8 cellular contexts compared by ENCODE assay signal in genomic region chr4:140150886-140151699, GRCh38. TPM values are rescaled to one million over a fixed set of nuclear protein-coding genes. Genes with fewer than 3 reads are reported as not detected.
DNase-seq lines count a peak whose midpoint lies in the region; ATAC-seq and TF ChIP-seq lines count a peak whose summit lies in the region.

No MANE protein-coding gene starts in this region.

- peaks cover 12% of the 10 kb centered on the region for H3K27me3 ChIP-seq in GM23338 (ENCODE audit: insufficient read depth)
- no peaks in the 10 kb centered on the region for H3K27me3 ChIP-seq in brain microvascular endothelial cell (replicated peaks)

- H3K4me1 Mint-ChIP-seq in GM23338, result peaks cover 36% of the 10 kb centered on the region

- 0 out of 2 replicates have a peak, but pooled peaks cover 7% of the 10 kb centered on the region for H3K79me2 ChIP-seq in GM23338 (replicated peaks; ENCODE audit: insufficient read depth)

- peaks cover 4% of the 10 kb centered on the region for H3F3A ChIP-seq in GM23338 (replicated peaks; ENCODE audit: low read depth)

- H3K36me3 Mint-ChIP-seq in GM23338 (ENCODE audit: low read depth), result no peaks in the 10 kb centered on the region; the same call in 2 of the 3 replicates

- no peak overlapping the region for H2AFZ ChIP-seq in GM23338

- peak; percentile 27 for ATAC-seq in GM23338
- ATAC-seq in HG03045 (IDR thresholded peaks at IDR 0.05; ENCODE audit: unreplicated experiment), result no peak

- H3K27ac Mint-ChIP-seq in GM23338, result peak overlapping the region; percentile 95

- peak overlapping the region; percentile 97 for H3K4me3 ChIP-seq in GM23338
- H3K4me3 ChIP-seq in brain microvascular endothelial cell (ENCODE audit: low read depth, low read length), result peak overlapping the region; percentile 81

- H3K4me2 ChIP-seq in GM23338, result peak overlapping the region; percentile 99

- TF ChIP-seq CTCF in AG09319 (IDR thresholded peaks at IDR 0.05; ENCODE audit: low read depth, low read length), result no peak
- no peak for TF ChIP-seq CTCF in GM23338 (conservative IDR thresholded peaks at IDR 0.05; ENCODE audit: low read depth in 2 of 2)
- no peak for TF ChIP-seq CTCF in brain microvascular endothelial cell (IDR thresholded peaks at IDR 0.05; ENCODE audit: low read depth, low read length, missing control alignments)

- H3K36me3 ChIP-seq in GM23338 (ENCODE audit: insufficient read depth) (no peaks in the 10 kb centered on the region), brain microvascular endothelial cell (replicated peaks) (no peaks in the 10 kb centered on the region)

- H4K20me1 ChIP-seq in GM23338 (replicated peaks; ENCODE audit: insufficient read depth), result no peaks in the 10 kb centered on the region

- H3K4me1 ChIP-seq in GM23338 (ENCODE audit: insufficient read depth), result peaks cover 29% of the 10 kb centered on the region

- DNase-seq in AG09319 (ENCODE audit: extremely low read depth, low read depth) (peak; percentile 92), GM23338 (ENCODE audit: low spot score) (peak; percentile 94), NCI-H2171 treated with DMSO at 0.1 percent for 48 hours (lab: John Stamatoyannopoulos, UW) (peak; percentile 81), UCSD-AML1 (lab: John Stamatoyannopoulos, UW; ENCODE audit: unreplicated experiment) (peak; percentile 95), brain microvascular endothelial cell (peak; percentile 84), hypothalamus (lab: John Stamatoyannopoulos, UW) (peak in 49 of 51 donors; percentile 33 to 90 (median 69)), pulmonary artery endothelial cell (ENCODE audit: low read depth, low spot score) (peak; percentile 92)

- H3K27ac ChIP-seq in GM23338 (ENCODE audit: low read depth), result peak overlapping the region; percentile 99
- peak overlapping the region; percentile 83 for H3K27ac ChIP-seq in brain microvascular endothelial cell

- H3K9me3 Mint-ChIP-seq in GM23338, result no peaks in the 10 kb centered on the region

- H3K4me3 Mint-ChIP-seq in GM23338, result peak overlapping the region; percentile 90

- H3K9me2 ChIP-seq in GM23338 (ENCODE audit: insufficient read depth), result no peaks in the 10 kb centered on the region

- peaks cover 27% of the 10 kb centered on the region for H3K27me3 Mint-ChIP-seq in GM23338 (ENCODE audit: insufficient read depth, low read depth, poor library complexity)

- in situ Hi-C loops in brain microvascular endothelial cell (cut with HindIII; ENCODE audit: low pct_ligation_motif_present, low sequenced_read_pairs), result loop anchor here (10.0 kb wide), 1 partner anchor 94 kb away; no protein-coding TSS in a partner anchor

TF ChIP-seq in GM23338, 12 proteins besides CTCF, POLR2A, EP300 and RAD21:
- peak; percentile 37; the same call in 1 of the 2 replicates for TF ChIP-seq CREB1 (CRISPR knock-in tag; IDR thresholded peaks at IDR 0.05; ENCODE audit: low read depth)
- TF ChIP-seq STAT1 (IDR thresholded peaks at IDR 0.05; ENCODE audit: unreplicated experiment), result no peak
- TF ChIP-seq POLR2AphosphoS5 (IDR thresholded peaks at IDR 0.05; ENCODE audit: low read depth), result peak; percentile 56

RNA-seq across cellular contexts. Expression of gene MAML3, which starts 2.9 kb away (rescaled TPM):
- 3.7 and 6.5 TPM in 2 replicates for total RNA-seq in GM23338 (2014; rRNA removed; shearing (Covaris generic))
- polyA plus RNA-seq in GM23338 (2016; fragmentation: Nextera tagmentation; extraction: Ambion mirVana), result 1.3 and 1.7 TPM in 2 replicates
- total RNA-seq in pulmonary artery endothelial cell, result 6.3 and 9.5 TPM in 2 replicates
